Comparison of ENCODE assay signal across 23 cellular contexts in genomic region chr13:51538626-51539179, GRCh38. TPM values are rescaled to one million over a fixed set of nuclear protein-coding genes. Genes with fewer than 3 reads are reported as not detected.
DNase-seq lines count a peak whose midpoint lies in the region; TF ChIP-seq lines count a peak whose summit lies in the region.
"Had no signal": no experiment of that assay in that cellular context is flagged by ENCODE, and none has a peak within 500 bp of the region (broad histone marks: within the 10 kb centered on the region; RNA-seq: fewer than 3 reads in every experiment).

No MANE protein-coding gene starts in this region.

- peaks cover 5% of the 10 kb centered on the region for H3K4me1 ChIP-seq in osteoblast (ENCODE audit: insufficient read depth, low read length)
- peaks cover 4 to 17% of the 10 kb centered on the region in 2 donors for H3K4me1 ChIP-seq in uterus

- no peak overlapping the region for H3K4me2 ChIP-seq in osteoblast (ENCODE audit: insufficient read depth, low read length)

- H3K36me3 Mint-ChIP-seq in activated naive CD4-positive, alpha-beta T cell treated with anti-CD3 and anti-CD28 coated beads, Interleukin-2, amount 10 ng/mL, durations not matched to agents 7 days and 5 days, result peaks cover 4% of the 10 kb centered on the region
- no peaks in the 10 kb centered on the region for H3K36me3 Mint-ChIP-seq in brain
- no peaks in the 10 kb centered on the region for H3K36me3 Mint-ChIP-seq in activated CD4-positive, alpha-beta T cell treated with anti-CD3 and anti-CD28 coated beads, Interleukin-2, amount 10 ng/mL, durations not matched to agents 24 days and 14 days (ENCODE audit: low read depth)
- H3K36me3 Mint-ChIP-seq: activated naive CD8-positive, alpha-beta T cell treated with anti-CD3 and anti-CD28 coated beads, Interleukin-2, amount 10 ng/mL, durations not matched to agents 7 days and 5 days; CD8-positive, alpha-beta T cell had no signal

- H4K20me1 ChIP-seq in osteoblast (ENCODE audit: insufficient read depth, low read length), result no peaks in the 10 kb centered on the region

- no peak for TF ChIP-seq POLR2A in uterus (IDR thresholded peaks at IDR 0.05)

- H3K27me3 ChIP-seq in osteoblast (ENCODE audit: insufficient read depth, low read length), result no peaks in the 10 kb centered on the region
- H3K27me3 ChIP-seq in uterus, result no peaks in the 10 kb centered on the region
- H3K27me3 ChIP-seq: dorsolateral prefrontal cortex, SJSA1 had no signal

- TF ChIP-seq CTCF in brain (conservative IDR thresholded peaks at IDR 0.05), result no peak
- TF ChIP-seq CTCF in osteoblast (IDR thresholded peaks at IDR 0.05; ENCODE audit: extremely low read depth, low read depth, low read length), result no peak
- no peak for TF ChIP-seq CTCF in uterus (IDR thresholded peaks at IDR 0.05)

- H3K4me3 ChIP-seq in osteoblast (ENCODE audit: insufficient read depth, low read length) (no peak overlapping the region), uterus (no peak overlapping the region)
- H3K4me3 ChIP-seq: dorsolateral prefrontal cortex, SJSA1 had no signal

- no peaks in the 10 kb centered on the region for H3K36me3 ChIP-seq in osteoblast (ENCODE audit: insufficient read depth, low read length)
- H3K36me3 ChIP-seq in uterus, result no peaks in the 10 kb centered on the region
- H3K36me3 ChIP-seq: SJSA1 had no signal

- peak overlapping the region; percentile 53 for H2AFZ ChIP-seq in osteoblast (ENCODE audit: low read length)

- no peaks in the 10 kb centered on the region for H3K9me3 Mint-ChIP-seq in activated naive CD4-positive, alpha-beta T cell treated with anti-CD3 and anti-CD28 coated beads, Interleukin-2, amount 10 ng/mL, durations not matched to agents 7 days and 5 days
- no peaks in the 10 kb centered on the region for H3K9me3 Mint-ChIP-seq in brain
- no peaks in the 10 kb centered on the region for H3K9me3 Mint-ChIP-seq in activated CD4-positive, alpha-beta T cell treated with anti-CD3 and anti-CD28 coated beads, Interleukin-2, amount 10 ng/mL, durations not matched to agents 24 days and 14 days
- H3K9me3 Mint-ChIP-seq: activated T-helper 2 cell treated with anti-CD3 and anti-CD28 coated beads, Interferon-gamma antibody, Interleukin-2, Interleukin-4, amounts not matched to agents 10 μg/mL and 5 μg/mL and 100 μg/mL, durations not matched to agents 14 hours and 24 hours and 36 hours; CD8-positive, alpha-beta T cell; T-helper 1 cell treated with Interleukin-12 subunit alpha and Interleukin-12 subunit beta and Interleukin-4 antibody, amounts not matched to agents 30 μg/mL and 1 μg/mL, for 36 hours had no signal

- peak overlapping the region; percentile 34 for H3K27ac Mint-ChIP-seq in activated naive CD4-positive, alpha-beta T cell treated with anti-CD3 and anti-CD28 coated beads, Interleukin-2, amount 10 ng/mL, durations not matched to agents 7 days and 5 days
- peak overlapping the region in 3 of 5 experiments; percentile 2 to 66 (median 60) for H3K27ac Mint-ChIP-seq in brain
- H3K27ac Mint-ChIP-seq in activated CD4-positive, alpha-beta T cell treated with anti-CD3 and anti-CD28 coated beads, Interleukin-2, amount 10 ng/mL, durations not matched to agents 24 days and 14 days, result no peak overlapping the region
- H3K27ac Mint-ChIP-seq: activated naive CD8-positive, alpha-beta T cell treated with anti-CD3 and anti-CD28 coated beads, Interleukin-2, amount 10 ng/mL, durations not matched to agents 7 days and 5 days; activated T-helper 2 cell treated with anti-CD3 and anti-CD28 coated beads, Interferon-gamma antibody, Interleukin-2, Interleukin-4, amounts not matched to agents 10 μg/mL and 5 μg/mL and 100 μg/mL, durations not matched to agents 14 hours and 24 hours and 36 hours; CD8-positive, alpha-beta T cell; T-helper 1 cell treated with Interleukin-12 subunit alpha and Interleukin-12 subunit beta and Interleukin-4 antibody, amounts not matched to agents 30 μg/mL and 1 μg/mL, for 36 hours had no signal

- no peak overlapping the region for H3K4me3 Mint-ChIP-seq in activated naive CD4-positive, alpha-beta T cell treated with anti-CD3 and anti-CD28 coated beads, Interleukin-2, amount 10 ng/mL, durations not matched to agents 7 days and 5 days
- H3K4me3 Mint-ChIP-seq in brain, result no peak overlapping the region
- H3K4me3 Mint-ChIP-seq in activated CD4-positive, alpha-beta T cell treated with anti-CD3 and anti-CD28 coated beads, Interleukin-2, amount 10 ng/mL, durations not matched to agents 24 days and 14 days, result no peak overlapping the region
- H3K4me3 Mint-ChIP-seq: activated naive CD8-positive, alpha-beta T cell treated with anti-CD3 and anti-CD28 coated beads, Interleukin-2, amount 10 ng/mL, durations not matched to agents 7 days and 5 days; CD8-positive, alpha-beta T cell; T-helper 1 cell treated with Interleukin-12 subunit alpha and Interleukin-12 subunit beta and Interleukin-4 antibody, amounts not matched to agents 30 μg/mL and 1 μg/mL, for 36 hours had no signal

- no peak for DNase-seq in activated naive CD4-positive, alpha-beta T cell treated with anti-CD3 and anti-CD28 coated beads, Interleukin-2, amount 10 ng/mL, durations not matched to agents 7 days and 5 days
- no peak for DNase-seq in activated naive CD4-positive, alpha-beta T cell (lab: John Stamatoyannopoulos, UW)
- no peak for DNase-seq in osteoblast (ENCODE audit: insufficient read length, low spot score, missing footprints)
- DNase-seq in uterus, result no peak
- DNase-seq in activated CD8-positive, alpha-beta memory T cell treated with anti-CD3 and anti-CD28 coated beads, Interleukin-2, amount 50 U/mL, for 4 hours, result no peak
- DNase-seq in activated CD4-positive, alpha-beta T cell treated with anti-CD3 and anti-CD28 coated beads, Interleukin-2, amount 10 ng/mL, durations not matched to agents 24 days and 14 days, result no peak
- DNase-seq in NCI-H1417 treated with DMSO at 0.1 percent for 48 hours (lab: John Stamatoyannopoulos, UW), result no peak
- DNase-seq: activated naive CD8-positive, alpha-beta T cell treated with anti-CD3 and anti-CD28 coated beads, Interleukin-2, amount 10 ng/mL, durations not matched to agents 7 days and 5 days; CD8-positive, alpha-beta T cell; cerebellar nuclear complex; DMS153; dorsolateral prefrontal cortex; kidney; NCI-H1436 treated with DMSO at 0.1 percent for 48 hours; NCI-H524 treated with DMSO at 0.1 percent for 48 hours; nucleus accumbens; stimulated activated CD4-positive, alpha-beta T cell treated with anti-CD3 and anti-CD28 coated beads, Interleukin-4, amount 100 ng/mL, for 24 hours; stimulated activated naive CD4-positive, alpha-beta T cell treated with Interleukin-2 at 50 U/mL for 16 hours; trophoblast cell had no signal

- H3K9me3 ChIP-seq in osteoblast (ENCODE audit: low read depth, low read length), result no peaks in the 10 kb centered on the region
- no peaks in the 10 kb centered on the region for H3K9me3 ChIP-seq in uterus
- H3K9me3 ChIP-seq: SJSA1 had no signal

- peaks cover 28% of the 10 kb centered on the region for H3K4me1 Mint-ChIP-seq in activated naive CD4-positive, alpha-beta T cell treated with anti-CD3 and anti-CD28 coated beads, Interleukin-2, amount 10 ng/mL, durations not matched to agents 7 days and 5 days
- peaks cover 38% of the 10 kb centered on the region for H3K4me1 Mint-ChIP-seq in brain
- H3K4me1 Mint-ChIP-seq in activated CD4-positive, alpha-beta T cell treated with anti-CD3 and anti-CD28 coated beads, Interleukin-2, amount 10 ng/mL, durations not matched to agents 24 days and 14 days, result peaks cover 28% of the 10 kb centered on the region

- CTCF ChIA-PET in activated naive CD4-positive, alpha-beta T cell treated with anti-CD3 and anti-CD28 coated beads, Interleukin-2, amount 10 ng/mL, durations not matched to agents 7 days and 5 days (lab: Charles Lee), result no interaction called here

- H3K27me3 Mint-ChIP-seq in activated naive CD4-positive, alpha-beta T cell treated with anti-CD3 and anti-CD28 coated beads, Interleukin-2, amount 10 ng/mL, durations not matched to agents 7 days and 5 days, result peaks cover 8% of the 10 kb centered on the region
- peaks cover 2% of the 10 kb centered on the region for H3K27me3 Mint-ChIP-seq in brain
- H3K27me3 Mint-ChIP-seq in activated CD4-positive, alpha-beta T cell treated with anti-CD3 and anti-CD28 coated beads, Interleukin-2, amount 10 ng/mL, durations not matched to agents 24 days and 14 days, result peaks cover 13% of the 10 kb centered on the region

- intact Hi-C loops in uterus (cut with DNase I; ENCODE audit: low total_unique reads), result no loop called here
- intact Hi-C loops in activated CD4-positive, alpha-beta T cell treated with anti-CD3 and anti-CD28 coated beads, Interleukin-2, amount 10 ng/mL, durations not matched to agents 24 days and 14 days (cut with micrococcal nuclease), result no loop called here

- no peaks in the 10 kb centered on the region for H3K79me2 ChIP-seq in osteoblast (ENCODE audit: insufficient read depth, low read length)

- H3K27ac ChIP-seq in osteoblast (ENCODE audit: low read depth, low read length) (no peak overlapping the region), uterus (peak overlapping the region; percentile 80 to 92)
- H3K27ac ChIP-seq: dorsolateral prefrontal cortex, SJSA1 had no signal

RNA-seq across cellular contexts. Expression of gene WDFY2, which starts 45.6 kb away (rescaled TPM):
- polyA plus RNA-seq in brain (ENCODE audit: insufficient read depth, low read depth, low replicate concordance), result 2.8 TPM
- 11.2 and 11.9 TPM in 2 replicates for total RNA-seq in osteoblast
- 10 to 100 TPM in 1 of 4 donors, 1 to 10 TPM in 3; 7.9 to 21.0 (median 9.1) TPM for total RNA-seq in uterus
- 9.1 and 11.1 TPM in 2 replicates for total RNA-seq in activated CD4-positive, alpha-beta T cell treated with anti-CD3 and anti-CD28 coated beads, Interleukin-2, amount 10 ng/mL, durations not matched to agents 24 days and 14 days
